25 cellular contexts compared by ENCODE assay signal in genomic region chr6:38142178-38142902, GRCh38.
"Had no signal": no experiment of that assay in that cellular context is flagged by ENCODE, and none has a peak within 500 bp of the region (broad histone marks: within the 10 kb centered on the region; RNA-seq: fewer than 3 reads in every experiment).

No MANE protein-coding gene starts in this region.

- H3K27ac ChIP-seq: heart left ventricle, left lung, pancreas, psoas muscle, tibial nerve had no signal

- DNase-seq: activated CD4-positive, alpha-beta memory T cell treated with anti-CD3 and anti-CD28 coated beads for 36 hours; activated CD4-positive, alpha-beta T cell treated with anti-CD3 and anti-CD28 coated beads, Interleukin-2, amount 10 ng/mL, durations not matched to agents 24 days and 14 days; activated CD4-positive, CD25-positive, alpha-beta regulatory T cell treated with anti-CD3 and anti-CD28 coated beads, Interleukin-2, amount 50 U/mL, for 72 hours; activated CD8-positive, alpha-beta memory T cell treated with anti-CD3 and anti-CD28 coated beads, Interleukin-2, amount 50 U/mL, for 4 hours; activated T-cell treated with anti-CD3 and anti-CD28 coated beads, Interleukin-2, amount 50 U/mL, for 4 hours; cortex of kidney; endodermal cell; foreskin fibroblast; heart left ventricle; left lung; mesendoderm; mucosa of descending colon; pancreas; psoas muscle; stimulated activated CD4-positive, alpha-beta T cell treated with anti-CD3 and anti-CD28 coated beads, Interleukin-15, amount 100 ng/mL, for 24 hours; stimulated activated CD4-positive, alpha-beta T cell treated with anti-CD3 and anti-CD28 coated beads, Interleukin-2, amount 100 ng/mL, for 24 hours; stimulated activated naive CD4-positive, alpha-beta T cell; T-helper 17 cell; T1000 had no signal

- H3K4me3 ChIP-seq: heart left ventricle, left lung, lung, mucosa of descending colon, pancreas, psoas muscle, tibial nerve had no signal

- FAIRE-seq: pancreas had no signal

- H3K9me3 Mint-ChIP-seq: activated CD4-positive, alpha-beta memory T cell treated with anti-CD3 and anti-CD28 coated beads for 36 hours; activated CD4-positive, alpha-beta T cell treated with anti-CD3 and anti-CD28 coated beads, Interleukin-2, amount 10 ng/mL, durations not matched to agents 24 days and 14 days; activated T-cell treated with anti-CD3 and anti-CD28 coated beads, Interleukin-2, amount 50 U/mL, for 4 hours; activated T-helper 2 cell treated with anti-CD3 and anti-CD28 coated beads, Interferon-gamma antibody, Interleukin-2, Interleukin-4, amounts not matched to agents 10 μg/mL and 5 μg/mL and 100 μg/mL, durations not matched to agents 14 hours and 24 hours and 36 hours; endodermal cell; nephron had no signal

- ATAC-seq: activated T-cell treated with anti-CD3 and anti-CD28 coated beads, Interleukin-2, amount 50 U/mL, for 4 hours; esophagus mucosa; left lung; mucosa of descending colon; T-helper 17 cell had no signal

- H3K27me3 ChIP-seq: heart left ventricle, left lung, pancreas, tibial nerve had no signal

- H3K36me3 Mint-ChIP-seq: activated CD4-positive, alpha-beta memory T cell treated with anti-CD3 and anti-CD28 coated beads for 36 hours had no signal

- H3K9me3 ChIP-seq: heart left ventricle, left lung, mucosa of descending colon, pancreas, psoas muscle, tibial nerve had no signal

- H3K4me3 Mint-ChIP-seq: activated CD4-positive, alpha-beta memory T cell treated with anti-CD3 and anti-CD28 coated beads for 36 hours; activated CD4-positive, alpha-beta T cell treated with anti-CD3 and anti-CD28 coated beads, Interleukin-2, amount 10 ng/mL, durations not matched to agents 24 days and 14 days; activated naive CD8-positive, alpha-beta T cell; activated T-cell treated with anti-CD3 and anti-CD28 coated beads, Interleukin-2, amount 50 U/mL, for 4 hours; endodermal cell; nephron; T-helper 17 cell had no signal

- H3K27me3 Mint-ChIP-seq: activated CD4-positive, alpha-beta memory T cell treated with anti-CD3 and anti-CD28 coated beads for 36 hours; activated CD4-positive, alpha-beta T cell treated with anti-CD3 and anti-CD28 coated beads, Interleukin-2, amount 10 ng/mL, durations not matched to agents 24 days and 14 days; activated naive CD8-positive, alpha-beta T cell; T-helper 17 cell had no signal

- H3K27ac Mint-ChIP-seq: activated CD4-positive, alpha-beta memory T cell treated with anti-CD3 and anti-CD28 coated beads for 36 hours; activated CD4-positive, alpha-beta T cell treated with anti-CD3 and anti-CD28 coated beads, Interleukin-2, amount 10 ng/mL, durations not matched to agents 24 days and 14 days; activated T-helper 2 cell treated with anti-CD3 and anti-CD28 coated beads, Interferon-gamma antibody, Interleukin-2, Interleukin-4, amounts not matched to agents 10 μg/mL and 5 μg/mL and 100 μg/mL, durations not matched to agents 14 hours and 24 hours and 36 hours; endodermal cell had no signal

- H3K4me1 ChIP-seq: pancreas, psoas muscle had no signal

- H3K36me3 ChIP-seq: pancreas, tibial nerve had no signal
